Comparison of ENCODE assay signal across 15 cellular contexts in the genomic region with DNA sequence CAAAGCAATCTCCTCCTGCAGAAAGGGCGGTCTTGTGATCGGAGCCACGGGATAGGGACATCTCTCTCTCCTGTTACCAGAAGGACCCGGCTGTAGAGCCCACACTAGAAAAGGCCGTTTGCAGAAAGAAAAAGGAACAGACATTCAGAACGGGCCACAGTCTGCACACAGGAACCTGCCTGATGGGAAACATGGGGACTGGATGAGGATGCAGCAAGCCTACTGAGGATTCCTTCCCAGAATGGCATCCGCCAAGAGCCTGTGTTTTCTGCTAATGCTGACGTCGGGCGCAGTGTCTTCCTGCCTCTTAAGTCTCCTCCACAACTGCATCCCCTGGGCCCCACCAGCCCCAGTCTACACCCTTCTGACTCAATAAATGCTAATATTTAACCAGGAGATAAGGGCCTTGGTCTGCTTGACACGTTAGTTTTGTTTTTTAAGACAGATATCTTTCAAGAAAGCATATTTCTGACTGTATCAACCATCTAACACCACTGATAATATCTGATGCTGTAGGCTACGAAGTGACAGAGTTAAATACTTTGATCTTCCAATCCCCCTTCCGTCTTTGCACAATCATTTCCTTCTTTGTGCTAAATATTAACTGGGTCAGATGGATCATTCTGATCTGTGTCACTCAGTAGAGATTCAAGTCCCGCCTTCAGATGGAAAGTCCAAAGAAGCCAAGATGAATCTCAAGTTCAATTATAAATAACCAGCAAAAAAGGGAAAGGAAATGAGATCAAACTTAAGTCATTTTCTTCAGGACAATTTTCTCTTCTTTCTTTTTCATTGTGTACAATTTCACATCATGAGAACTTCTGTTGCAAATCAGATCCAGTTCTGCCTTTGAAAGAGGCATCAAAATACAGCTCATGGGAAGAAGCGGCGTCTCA. TPM values are rescaled to one million over a fixed set of nuclear protein-coding genes. Genes with fewer than 3 reads are reported as not detected.
DNase-seq lines count a peak whose midpoint lies in the region; ATAC-seq, FAIRE-seq and TF ChIP-seq lines count a peak whose summit lies in the region.
"Had no signal": no experiment of that assay in that cellular context is flagged by ENCODE, and none has a peak within 500 bp of the region (broad histone marks: within the 10 kb centered on the region; RNA-seq: fewer than 3 reads in every experiment).

No MANE protein-coding gene starts in this region.

- H3K27ac ChIP-seq in OCI-LY3 (ENCODE audit: low read length) (no peak overlapping the region), esophagus squamous epithelium (no peak overlapping the region)
- H3K27ac ChIP-seq: left ventricle myocardium inferior had no signal

- no peak for TF ChIP-seq POLR2A in esophagus squamous epithelium (IDR thresholded peaks at IDR 0.05)

- H3K9me3 Mint-ChIP-seq in activated CD8-positive, alpha-beta memory T cell treated with anti-CD3 and anti-CD28 coated beads, Interleukin-2, amount 10 ng/mL, durations not matched to agents 7 days and 5 days (ENCODE audit: low read depth), result no peaks in the 10 kb centered on the region
- H3K9me3 Mint-ChIP-seq in endothelial cell (ENCODE audit: unreplicated experiment), result no peaks in the 10 kb centered on the region

- H3K4me1 ChIP-seq in OCI-LY3 (ENCODE audit: low read length) (peaks cover 8% of the 10 kb centered on the region), esophagus squamous epithelium (peaks cover 0 to 4% (median 0%) of the 10 kb centered on the region in 3 donors)
- H3K4me1 ChIP-seq: left ventricle myocardium inferior had no signal

- intact Hi-C loops in esophagus squamous epithelium (cut with DNase I), result no loop called here

- H3K36me3 Mint-ChIP-seq in activated CD8-positive, alpha-beta memory T cell treated with anti-CD3 and anti-CD28 coated beads, Interleukin-2, amount 10 ng/mL, durations not matched to agents 7 days and 5 days, result no peaks in the 10 kb centered on the region
- no peaks in the 10 kb centered on the region for H3K36me3 Mint-ChIP-seq in endothelial cell (ENCODE audit: low read depth, unreplicated experiment)

- WGBS in esophagus squamous epithelium, 2 donors, result 69 to 90% methylated on average over 12 to 13 of the region's 16 CpGs

- TF ChIP-seq CTCF in OCI-LY3 (IDR thresholded peaks at IDR 0.05; ENCODE audit: low read depth, low read length) (no peak), endothelial cell (IDR thresholded peaks at IDR 0.05; ENCODE audit: unreplicated experiment) (no peak), esophagus squamous epithelium (IDR thresholded peaks at IDR 0.05) (no peak)

- H3K79me2 ChIP-seq in OCI-LY3 (ENCODE audit: low read length), result no peaks in the 10 kb centered on the region

- H3K4me2 ChIP-seq in OCI-LY3 (ENCODE audit: low read length), result peak overlapping the region; percentile 18

- peaks cover 8% of the 10 kb centered on the region for H3K4me1 Mint-ChIP-seq in activated CD8-positive, alpha-beta memory T cell treated with anti-CD3 and anti-CD28 coated beads, Interleukin-2, amount 10 ng/mL, durations not matched to agents 7 days and 5 days
- peaks cover 13% of the 10 kb centered on the region for H3K4me1 Mint-ChIP-seq in endothelial cell (ENCODE audit: unreplicated experiment)
- H3K4me1 Mint-ChIP-seq: endodermal cell had no signal

- H4K20me1 ChIP-seq in OCI-LY3 (ENCODE audit: insufficient read depth, low read length), result no peaks in the 10 kb centered on the region

- no peak for ATAC-seq in activated CD8-positive, alpha-beta memory T cell treated with anti-CD3 and anti-CD28 coated beads, Interleukin-2, amount 10 ng/mL, durations not matched to agents 7 days and 5 days
- ATAC-seq in GM21381 (IDR thresholded peaks at IDR 0.05; ENCODE audit: unreplicated experiment), result no peak

- H3K27ac Mint-ChIP-seq in activated CD8-positive, alpha-beta memory T cell treated with anti-CD3 and anti-CD28 coated beads, Interleukin-2, amount 10 ng/mL, durations not matched to agents 7 days and 5 days, result no peak overlapping the region
- no peak overlapping the region for H3K27ac Mint-ChIP-seq in endothelial cell (ENCODE audit: unreplicated experiment)
- H3K27ac Mint-ChIP-seq: endodermal cell had no signal

- CTCF ChIA-PET in activated CD8-positive, alpha-beta memory T cell treated with anti-CD3 and anti-CD28 coated beads, Interleukin-2, amount 10 ng/mL, durations not matched to agents 7 days and 5 days (lab: Charles Lee), result no interaction called here

- no peak for FAIRE-seq in frontal cortex (lab: Jason Lieb, UNC)
- FAIRE-seq: TTC549 had no signal

- H3K9me3 ChIP-seq in OCI-LY3 (ENCODE audit: insufficient read depth, low read length), result no peaks in the 10 kb centered on the region
- no peaks in the 10 kb centered on the region for H3K9me3 ChIP-seq in esophagus squamous epithelium
- H3K9me3 ChIP-seq: left ventricle myocardium inferior had no signal

- H2AFZ ChIP-seq in OCI-LY3 (ENCODE audit: low read depth, low read length), result no peak overlapping the region; the same call in 1 of the 2 replicates

- H3K27me3 ChIP-seq in OCI-LY3 (ENCODE audit: low read depth, low read length), result no peaks in the 10 kb centered on the region; the same call in none of the 2 replicates
- H3K27me3 ChIP-seq in esophagus squamous epithelium, result peaks cover 0 to 36% (median 0%) of the 10 kb centered on the region in 4 donors

- H3K27me3 Mint-ChIP-seq in activated CD8-positive, alpha-beta memory T cell treated with anti-CD3 and anti-CD28 coated beads, Interleukin-2, amount 10 ng/mL, durations not matched to agents 7 days and 5 days, result peaks cover 29% of the 10 kb centered on the region
- peaks cover 3% of the 10 kb centered on the region for H3K27me3 Mint-ChIP-seq in endothelial cell (ENCODE audit: unreplicated experiment)

- peak; percentile 23 for DNase-seq in activated CD8-positive, alpha-beta memory T cell treated with anti-CD3 and anti-CD28 coated beads, Interleukin-2, amount 10 ng/mL, durations not matched to agents 7 days and 5 days
- no peak for DNase-seq in activated CD8-positive, alpha-beta memory T cell treated with anti-CD3 and anti-CD28 coated beads, Interleukin-2, amount 50 U/mL, for 48 hours
- DNase-seq in endothelial cell (ENCODE audit: low spot score), result no peak
- DNase-seq in stimulated activated CD4-positive, alpha-beta T cell treated with anti-CD3 and anti-CD28 coated beads, Interleukin-2, amount 100 ng/mL, for 24 hours, result peak; percentile 17 to 46
- DNase-seq in esophagus squamous epithelium (lab: John Stamatoyannopoulos, UW), result no peak
- no peak for DNase-seq in frontal cortex (ENCODE audit: low spot score in 2 of 2)
- DNase-seq: glutamatergic neuron, Kasumi-1, left ventricle myocardium inferior, NCI-H1694 treated with DMSO at 0.1 percent for 48 hours, NCI-H748 treated with DMSO at 0.1 percent for 48 hours had no signal

- no peak overlapping the region for H3K4me3 ChIP-seq in OCI-LY3 (ENCODE audit: low read length)
- no peak overlapping the region for H3K4me3 ChIP-seq in esophagus squamous epithelium
- H3K4me3 ChIP-seq: left ventricle myocardium inferior had no signal

- H3K4me3 Mint-ChIP-seq in activated CD8-positive, alpha-beta memory T cell treated with anti-CD3 and anti-CD28 coated beads, Interleukin-2, amount 10 ng/mL, durations not matched to agents 7 days and 5 days, result no peak overlapping the region
- peak overlapping the region; percentile 10 for H3K4me3 Mint-ChIP-seq in endothelial cell (ENCODE audit: unreplicated experiment)
- H3K4me3 Mint-ChIP-seq: endodermal cell had no signal

- H3K9ac ChIP-seq in OCI-LY3 (ENCODE audit: low read length), result no peak overlapping the region

- H3K36me3 ChIP-seq in OCI-LY3 (replicated peaks; ENCODE audit: low read depth, low read length) (no peaks in the 10 kb centered on the region), esophagus squamous epithelium (no peaks in the 10 kb centered on the region)
- H3K36me3 ChIP-seq: left ventricle myocardium inferior had no signal

RNA-seq across cellular contexts. Expression of gene FAM50B, which starts 20.7 kb away (rescaled TPM):
- 10 to 100 TPM in 1 of 2 experiments, 1 to 10 TPM in 1; 8.8 to 10.6 TPM for total RNA-seq in activated CD8-positive, alpha-beta memory T cell treated with anti-CD3 and anti-CD28 coated beads, Interleukin-2, amount 10 ng/mL, durations not matched to agents 7 days and 5 days
- total RNA-seq in endothelial cell (ENCODE audit: unreplicated experiment), result 3.8 TPM
- total RNA-seq in esophagus squamous epithelium, result 10 to 100 TPM in 3 of 4 donors, 1 to 10 TPM in 1; 4.6 to 12.9 (median 11.8) TPM
- 22.0 TPM for total RNA-seq in frontal cortex

Comparison
In these comparisons a context has a peak if more than half of its experiments do, and no peak if none do; other contexts are left out.
1. DNase-seq: peak in activated CD8-positive, alpha-beta memory T cell treated with anti-CD3 and anti-CD28 coated beads, Interleukin-2, amount 10 ng/mL, durations not matched to agents 7 days and 5 days (single experiment) and stimulated activated CD4-positive, alpha-beta T cell treated with anti-CD3 and anti-CD28 coated beads, Interleukin-2, amount 100 ng/mL, for 24 hours (2 of 2); none in activated CD8-positive, alpha-beta memory T cell treated with anti-CD3 and anti-CD28 coated beads, Interleukin-2, amount 50 U/mL, for 48 hours (single experiment), endothelial cell (single experiment), esophagus squamous epithelium (single experiment) and frontal cortex (0 of 2).